ENCODE assay signal across 1 cellular context in genomic region chr21:39300587-39300986, GRCh38.
TF ChIP-seq lines count a peak whose summit lies in the region.

No MANE protein-coding gene starts in this region.

TF ChIP-seq in HepG2, 621 proteins besides CTCF, POLR2A, EP300 and RAD21 (continued from another document):
- TF ChIP-seq ZNF773 (CRISPR knock-in tag; IDR thresholded peaks at IDR 0.05; ENCODE audit: borderline replicate concordance): no peak
- TF ChIP-seq MAFK (conservative IDR thresholded peaks at IDR 0.05 in 1 of 2, IDR thresholded peaks at IDR 0.05 in 1 of 2; ENCODE audit: low read length in 2 of 2): peak; percentile 51 to 71
